Comparison of ENCODE assay signal across 17 cellular contexts in the genomic region with DNA sequence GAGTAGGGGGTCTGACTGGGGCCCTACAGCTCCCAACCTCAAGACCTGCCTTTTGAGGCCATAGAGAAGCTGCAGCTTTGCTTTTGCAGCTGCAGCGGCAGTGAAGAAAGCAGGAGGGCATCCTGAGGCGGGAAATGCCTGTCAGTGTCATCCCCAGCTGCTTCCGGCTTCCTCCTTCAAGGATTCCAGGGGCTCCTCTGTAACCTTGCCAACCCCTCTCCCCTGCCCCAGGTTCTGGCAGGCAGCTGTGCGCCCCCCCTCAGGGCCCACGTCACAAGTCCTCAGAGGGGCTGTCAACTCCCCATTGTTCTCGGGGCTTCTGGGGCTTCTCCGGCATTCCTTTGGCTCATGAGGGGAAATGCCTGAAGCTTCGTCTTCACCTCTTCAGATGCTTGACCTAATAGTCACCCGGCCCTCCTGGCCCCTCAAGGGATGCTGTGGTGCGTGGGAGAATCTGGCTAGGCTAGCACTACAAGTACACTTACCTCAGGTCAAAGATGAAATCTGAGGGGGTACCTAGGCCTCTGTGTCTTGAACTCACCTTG. TPM values are rescaled to one million over a fixed set of nuclear protein-coding genes. Genes with fewer than 3 reads are reported as not detected.
A peak's percentile ranks its signal among the peaks of the same experiment; 100 is the strongest.
DNase-seq lines count a peak whose midpoint lies in the region; TF ChIP-seq lines count a peak whose summit lies in the region.
"Had no signal": no experiment of that assay in that cellular context is flagged by ENCODE, and none has a peak within 500 bp of the region (broad histone marks: within the 10 kb centered on the region; RNA-seq: fewer than 3 reads in every experiment).

No MANE protein-coding gene starts in this region.

- CTCF ChIA-PET in A673 (lab: Charles Lee): no interaction called here

- no peak overlapping the region for H3K4me2 ChIP-seq in mesenchymal stem cell (ENCODE audit: low read length, poor library complexity, severe bottlenecking)

- H2BK5ac ChIP-seq in mesenchymal stem cell (ENCODE audit: low read depth, low read length, poor library complexity, severe bottlenecking): no peak overlapping the region

- H3K23ac ChIP-seq in mesenchymal stem cell (ENCODE audit: low read length in 2 of 2): no peak overlapping the region

- H4K8ac ChIP-seq in mesenchymal stem cell (ENCODE audit: low read length): peak overlapping the region; percentile 7

- intact Hi-C loops in A673 (cut with micrococcal nuclease; ENCODE audit: unreplicated experiment): no loop called here
- intact Hi-C loops in stomach (cut with DNase I; ENCODE audit: low total_unique reads): no loop called here

- no peak for TF ChIP-seq POLR2A in stomach (IDR thresholded peaks at IDR 0.05)

- H2BK120ac ChIP-seq in mesenchymal stem cell (ENCODE audit: low read depth, low read length): no peak overlapping the region

- H3K4me1 ChIP-seq in A673 (ENCODE audit: insufficient read depth, low read length, poor library complexity, severe bottlenecking) (no peaks in the 10 kb centered on the region), NT2/D1 (ENCODE audit: insufficient read depth, insufficient read length) (no peaks in the 10 kb centered on the region), mesenchymal stem cell (ENCODE audit: control insufficient read depth, insufficient read depth, low read depth, low read length) (peaks cover 5% of the 10 kb centered on the region), stomach (no peaks in the 10 kb centered on the region)
- H3K4me1 ChIP-seq: lower lobe of right lung had no signal

- TF ChIP-seq CTCF in A673 (conservative IDR thresholded peaks at IDR 0.05; ENCODE audit: low read depth, low read length) (no peak), choroid plexus epithelial cell (conservative IDR thresholded peaks at IDR 0.05; ENCODE audit: low read depth, low read length) (no peak), stomach (IDR thresholded peaks at IDR 0.05) (no peak)

- H3K18ac ChIP-seq in mesenchymal stem cell (ENCODE audit: low read depth in 1 of 2, low read length in 2 of 2): peak overlapping the region in 1 of 2 experiments; percentile 57

- peak overlapping the region; percentile 23 for H3K27ac ChIP-seq in A673 (ENCODE audit: low read depth, low read length, poor library complexity, severe bottlenecking)
- peak overlapping the region; percentile 7 for H3K27ac ChIP-seq in mesenchymal stem cell (ENCODE audit: low read length, poor library complexity, severe bottlenecking)
- no peak overlapping the region for H3K27ac ChIP-seq in stomach
- H3K27ac ChIP-seq: lower lobe of right lung had no signal

- H2AFZ ChIP-seq in mesenchymal stem cell (ENCODE audit: low read depth, low read length): no peak overlapping the region

- no peak overlapping the region for H2AK5ac ChIP-seq in mesenchymal stem cell (ENCODE audit: low read length, severe bottlenecking)

- no peaks in the 10 kb centered on the region for H3K79me1 ChIP-seq in mesenchymal stem cell (replicated peaks; ENCODE audit: low read length, poor library complexity, severe bottlenecking)

- WGBS in mesenchymal stem cell: 16% methylated on average over 8 of the region's 10 CpGs
- WGBS in stomach, 5 donors: 71 to 76% (median 74%) methylated on average over 9 to 10 of the region's 10 CpGs

- DNase-seq in A673 (ENCODE audit: low spot score): peak; percentile 57
- DNase-seq in NT2/D1 (ENCODE audit: low read depth, low spot score): peak; percentile 52
- DNase-seq in choroid plexus epithelial cell (ENCODE audit: low read depth): peak; percentile 92
- DNase-seq in mesenchymal stem cell: peak; percentile 26
- DNase-seq in stimulated activated CD8-positive, alpha-beta memory T cell treated with anti-CD3 and anti-CD28 coated beads, Interleukin-4, amount 100 ng/mL, for 48 hours: no peak
- no peak for DNase-seq in HK-2 (ENCODE audit: unreplicated experiment)
- DNase-seq in stomach: no peak
- no peak for DNase-seq in ureter (ENCODE audit: low spot score)
- DNase-seq: 8988T; activated CD8-positive, alpha-beta memory T cell treated with anti-CD3 and anti-CD28 coated beads for 24 hours; amniotic stem cell; DMS53; lower lobe of right lung; NCI-H1092; NCI-H2171 treated with DMSO at 0.1 percent for 48 hours; NK-92 treated with Interleukin-12 subunit alpha and Interleukin-12 subunit beta, amount 100 ng/mL, for 24 hours; stimulated activated naive CD8-positive, alpha-beta T cell treated with anti-CD3 and anti-CD28 coated beads, Interleukin-15, Interleukin-2, amounts not matched to agents 100 U/mL and 50 U/mL, for 24 hours had no signal

- POLR2A ChIA-PET in A673 (lab: Charles Lee; ENCODE audit: low non-redundant PET): interaction anchor here (0.6 kb wide), 1 partner anchor 13 kb away, joined by 3 read pairs; no protein-coding TSS in a partner anchor

- H3K14ac ChIP-seq in mesenchymal stem cell (ENCODE audit: low read length in 2 of 2): no peak overlapping the region

- no TSS peak for BruUV-seq in A673 (replicated peaks; lab: Mats Ljungman, UMichigan)

- H2BK12ac ChIP-seq in mesenchymal stem cell (ENCODE audit: low read length in 2 of 2): peak overlapping the region in 1 of 2 experiments; percentile 23

- H4K91ac ChIP-seq in mesenchymal stem cell (ENCODE audit: low read length): no peak overlapping the region

- H3K4me3 ChIP-seq in A673 (ENCODE audit: low read depth, low read length, poor library complexity, severe bottlenecking): no peak overlapping the region
- H3K4me3 ChIP-seq in NT2/D1 (ENCODE audit: insufficient read length, low read depth): no peak overlapping the region
- no peak overlapping the region for H3K4me3 ChIP-seq in choroid plexus epithelial cell (ENCODE audit: low read depth, low read length)
- H3K4me3 ChIP-seq in mesenchymal stem cell (ENCODE audit: insufficient read depth in 1 of 2, low read depth in 1 of 2, low read length in 2 of 2): no peak overlapping the region
- H3K4me3 ChIP-seq in stomach: no peak overlapping the region
- H3K4me3 ChIP-seq: lower lobe of right lung had no signal

- H3K9ac ChIP-seq in NT2/D1 (ENCODE audit: insufficient read length, low read depth) (no peak overlapping the region), mesenchymal stem cell (ENCODE audit: low read length) (no peak overlapping the region)

- no peak overlapping the region for H3K4ac ChIP-seq in mesenchymal stem cell (ENCODE audit: low read depth in 1 of 2, low read length in 2 of 2)

- H2BK15ac ChIP-seq in mesenchymal stem cell (ENCODE audit: low read depth, poor library complexity, severe bottlenecking): no peak overlapping the region

- no peaks in the 10 kb centered on the region for H3K36me3 ChIP-seq in A673 (ENCODE audit: insufficient read depth, low read length, poor library complexity, severe bottlenecking)
- no peaks in the 10 kb centered on the region for H3K36me3 ChIP-seq in NT2/D1 (ENCODE audit: insufficient read depth, insufficient read length, low read length)
- H3K36me3 ChIP-seq in mesenchymal stem cell (ENCODE audit: control insufficient read depth in 1 of 2, insufficient read depth in 2 of 2, low read depth in 1 of 2, low read length in 2 of 2): no peaks in the 10 kb centered on the region
- no peaks in the 10 kb centered on the region for H3K36me3 ChIP-seq in stomach
- H3K36me3 ChIP-seq: lower lobe of right lung had no signal

- no peak for TF ChIP-seq EP300 in stomach (IDR thresholded peaks at IDR 0.05)

- H3K27me3 ChIP-seq in A673 (replicated peaks; ENCODE audit: insufficient read depth, low read depth, low read length, poor library complexity): no peaks in the 10 kb centered on the region
- H3K27me3 ChIP-seq in NT2/D1 (ENCODE audit: insufficient read depth, insufficient read length): no peaks in the 10 kb centered on the region
- H3K27me3 ChIP-seq in mesenchymal stem cell (ENCODE audit: control insufficient read depth in 1 of 2, insufficient read depth in 1 of 2, low read length in 2 of 2): peaks cover 0 to 48% of the 10 kb centered on the region in 2 experiments
- no peaks in the 10 kb centered on the region for H3K27me3 ChIP-seq in stomach

- H3K9me3 ChIP-seq in A673 (ENCODE audit: low read depth, low read length, poor library complexity, severe bottlenecking): no peaks in the 10 kb centered on the region
- H3K9me3 ChIP-seq in NT2/D1 (ENCODE audit: insufficient read depth, low read length): no peaks in the 10 kb centered on the region
- H3K9me3 ChIP-seq in mesenchymal stem cell (ENCODE audit: control insufficient read depth, low read length): no peaks in the 10 kb centered on the region
- no peaks in the 10 kb centered on the region for H3K9me3 ChIP-seq in stomach
- H3K9me3 ChIP-seq: lower lobe of right lung had no signal

RNA-seq across cellular contexts. Expression of gene APLN, which starts 31.9 kb away (rescaled TPM):
- total RNA-seq in A673 (2021) (0.34 and 0.55 TPM in 2 replicates), stomach (under 1 TPM in 2 of 5 donors, not detected in 3; 0.18 to 0.45 TPM), ureter (0.52 TPM)
- 3.0 TPM for polyA plus RNA-seq in mesenchymal stem cell (2013, experiment 1 of 2)
- polyA plus RNA-seq in mesenchymal stem cell (2013, experiment 2 of 2): 2.9 TPM
- 1 to 10 TPM in 1 of 3 donors, under 1 TPM in 1, not detected in 1; 0.30 to 1.1 TPM for polyA plus RNA-seq in stomach

Comparison
In these comparisons a context has a peak if more than half of its experiments do, and no peak if none do; other contexts are left out.
1. DNase-seq: peak in A673 (single experiment), NT2/D1 (single experiment), choroid plexus epithelial cell (single experiment) and mesenchymal stem cell (single experiment); none in stimulated activated CD8-positive, alpha-beta memory T cell treated with anti-CD3 and anti-CD28 coated beads, Interleukin-4, amount 100 ng/mL, for 48 hours (single experiment), HK-2 (single experiment), stomach (single experiment) and ureter (single experiment).
2. H3K27ac ChIP-seq: peak in A673 (single experiment) and mesenchymal stem cell (single experiment); none in stomach (0 of 5).